ENCODE assay signal across 8 cellular contexts in genomic region chr21:46458315-46459023, GRCh38. TPM values are rescaled to one million over a fixed set of nuclear protein-coding genes. Genes with fewer than 3 reads are reported as not detected.
DNase-seq lines count a peak whose midpoint lies in the region; ATAC-seq and TF ChIP-seq lines count a peak whose summit lies in the region.

TSS of gene DIP2A (plus strand) at chr21:46458891. CDS start at chr21:46459132, 241 bp downstream.

- H3K27me3 Mint-ChIP-seq in activated CD4-positive, alpha-beta T cell treated with anti-CD3 and anti-CD28 coated beads, Interleukin-2, amount 10 ng/mL, durations not matched to agents 7 days and 5 days, result no peaks in the 10 kb centered on the region

- CTCF ChIA-PET in activated CD4-positive, alpha-beta T cell treated with anti-CD3 and anti-CD28 coated beads, Interleukin-2, amount 10 ng/mL, durations not matched to agents 7 days and 5 days (lab: Charles Lee), result interaction anchor here (0.7 to 2.9 kb wide), 3 partner anchors 9 to 115 kb away, joined by 3 to 7 read pairs (median 3); no protein-coding TSS in a partner anchor

- H3K27ac Mint-ChIP-seq in activated CD4-positive, alpha-beta T cell treated with anti-CD3 and anti-CD28 coated beads, Interleukin-2, amount 10 ng/mL, durations not matched to agents 7 days and 5 days, result peak within 1 kb of the TSS; percentile 93

- H3K27ac ChIP-seq in coronary artery, result peak within 1 kb of the TSS; percentile 80 to 93

- no peaks in the 10 kb centered on the region for H3K9me3 Mint-ChIP-seq in activated CD4-positive, alpha-beta T cell treated with anti-CD3 and anti-CD28 coated beads, Interleukin-2, amount 10 ng/mL, durations not matched to agents 7 days and 5 days

- H3K4me3 ChIP-seq in coronary artery, result peak within 1 kb of the TSS; percentile 100

- DNase-seq in C1 segment of cervical spinal cord (lab: John Stamatoyannopoulos, UW) (peak; percentile 43 to 97 (median 92)), NCI-H69 (lab: John Stamatoyannopoulos, UW) (peak; percentile 95), coronary artery (ENCODE audit: low spot score) (peak; percentile 97), left colon (peak; percentile 93 to 96)
- peak; percentile 95 for DNase-seq in activated CD4-positive, alpha-beta T cell treated with anti-CD3 and anti-CD28 coated beads, Interleukin-2, amount 10 ng/mL, durations not matched to agents 7 days and 5 days
- peak; percentile 88 to 89 for DNase-seq in stimulated activated CD4-positive, alpha-beta T cell treated with anti-CD3 and anti-CD28 coated beads, Interleukin-1b, Interleukin-23, amount 100 ng/mL, for 4 hours (ENCODE audit: low read depth in 2 of 2)

- ATAC-seq in GM19372 (IDR thresholded peaks at IDR 0.05; ENCODE audit: low read depth, unreplicated experiment) (peak; percentile 94), HG03521 (IDR thresholded peaks at IDR 0.05; ENCODE audit: unreplicated experiment) (peak; percentile 94), left colon (peak; percentile 90)

- H3K36me3 Mint-ChIP-seq in activated CD4-positive, alpha-beta T cell treated with anti-CD3 and anti-CD28 coated beads, Interleukin-2, amount 10 ng/mL, durations not matched to agents 7 days and 5 days (ENCODE audit: low read depth), result peaks cover 37% of the 10 kb centered on the region

- no peak for TF ChIP-seq CTCF in coronary artery (IDR thresholded peaks at IDR 0.05)

- H3K4me3 Mint-ChIP-seq in activated CD4-positive, alpha-beta T cell treated with anti-CD3 and anti-CD28 coated beads, Interleukin-2, amount 10 ng/mL, durations not matched to agents 7 days and 5 days, result peak within 1 kb of the TSS; percentile 90

- intact Hi-C loops in left colon (cut with DNase I, micrococcal nuclease), result no loop called here

- H3K4me1 Mint-ChIP-seq in activated CD4-positive, alpha-beta T cell treated with anti-CD3 and anti-CD28 coated beads, Interleukin-2, amount 10 ng/mL, durations not matched to agents 7 days and 5 days, result peaks cover 42% of the 10 kb centered on the region

- POLR2A ChIA-PET in activated CD4-positive, alpha-beta T cell treated with anti-CD3 and anti-CD28 coated beads, Interleukin-2, amount 10 ng/mL, durations not matched to agents 7 days and 5 days (lab: Charles Lee), result interaction anchor here (0.6 kb wide), 1 partner anchor 77 kb away, joined by 3 read pairs; no protein-coding TSS in a partner anchor

RNA-seq across cellular contexts. Expression of gene DIP2A, which starts in this region (rescaled TPM):
- total RNA-seq in activated CD4-positive, alpha-beta T cell treated with anti-CD3 and anti-CD28 coated beads, Interleukin-2, amount 10 ng/mL, durations not matched to agents 7 days and 5 days, result 10 to 100 TPM; 57.6 to 62.1 TPM
- 10 to 100 TPM; 46.3 to 48.3 TPM for total RNA-seq in left colon

Comparison
In these comparisons a context has a peak if more than half of its experiments do, and no peak if none do; other contexts are left out.
1. Peak in every context shown above with its lines: DNase-seq, ATAC-seq, H3K4me3 ChIP-seq and H3K27ac ChIP-seq.